In the genomic region with DNA sequence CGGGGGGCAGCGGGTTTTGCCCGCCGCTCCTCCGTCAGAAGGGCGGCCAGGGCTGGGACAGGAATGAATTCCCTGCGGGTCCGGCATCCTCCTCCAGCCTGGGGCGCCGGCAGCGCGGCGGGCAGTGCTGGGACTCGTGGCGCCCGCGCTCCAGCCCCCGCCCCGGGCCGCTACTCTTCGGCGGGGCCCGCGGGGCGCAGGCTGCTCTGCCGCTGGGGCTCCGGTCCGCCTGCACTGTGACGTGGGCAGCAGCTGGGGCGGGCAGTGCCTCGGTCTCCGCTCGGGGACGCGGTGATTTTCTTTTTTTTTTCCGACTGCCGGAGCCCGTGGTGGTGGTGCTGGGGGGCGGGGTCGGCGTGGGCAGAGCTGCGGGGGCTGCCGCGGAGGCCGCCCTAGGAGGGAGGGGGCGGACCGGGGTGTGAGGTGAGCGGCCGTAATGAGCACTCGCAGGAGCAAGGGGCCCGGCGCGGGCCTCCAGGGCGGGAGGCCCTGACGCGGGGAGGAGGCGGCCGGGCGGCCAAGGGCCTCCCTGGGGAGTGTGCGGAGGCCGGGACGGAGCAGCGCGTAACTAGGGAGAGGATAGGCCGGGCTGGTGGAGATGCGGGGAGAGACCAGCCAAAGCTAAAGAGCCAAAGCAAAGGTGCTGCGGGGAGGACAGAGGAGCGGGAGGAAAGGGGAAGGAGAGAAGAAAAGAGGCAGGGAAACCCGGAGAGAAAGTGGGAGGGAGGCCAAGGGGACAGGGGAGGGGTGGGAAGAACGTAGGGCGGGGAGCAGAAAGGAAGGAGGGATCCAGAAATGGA, we compare ENCODE assay signal across 8 cellular contexts.
DNase-seq lines count a peak whose midpoint lies in the region; ATAC-seq lines count a peak whose summit lies in the region.

No MANE protein-coding gene starts in this region.

- H3K4me1 Mint-ChIP-seq in activated CD4-positive, alpha-beta T cell treated with anti-CD3 and anti-CD28 coated beads, Interleukin-2, amount 10 ng/mL, durations not matched to agents 24 days and 14 days: peaks cover 21% of the 10 kb centered on the region

- no peak for ATAC-seq in HG03025 (IDR thresholded peaks at IDR 0.05; ENCODE audit: low FRiP score, unreplicated experiment)

- no peaks in the 10 kb centered on the region for H3K9me3 Mint-ChIP-seq in activated CD4-positive, alpha-beta T cell treated with anti-CD3 and anti-CD28 coated beads, Interleukin-2, amount 10 ng/mL, durations not matched to agents 24 days and 14 days

- no peaks in the 10 kb centered on the region for H3K36me3 Mint-ChIP-seq in activated CD4-positive, alpha-beta T cell treated with anti-CD3 and anti-CD28 coated beads, Interleukin-2, amount 10 ng/mL, durations not matched to agents 24 days and 14 days (ENCODE audit: low read depth)

- peaks cover 70% of the 10 kb centered on the region for H3K27me3 Mint-ChIP-seq in activated CD4-positive, alpha-beta T cell treated with anti-CD3 and anti-CD28 coated beads, Interleukin-2, amount 10 ng/mL, durations not matched to agents 24 days and 14 days

- intact Hi-C loops in activated CD4-positive, alpha-beta T cell treated with anti-CD3 and anti-CD28 coated beads, Interleukin-2, amount 10 ng/mL, durations not matched to agents 24 days and 14 days (cut with micrococcal nuclease): loop anchor here (1.0 to 10.0 kb wide), 3 partner anchors 73 to 334 kb away; a partner anchor contains a TSS

- peak; percentile 76 for DNase-seq in NCI-H82 (lab: John Stamatoyannopoulos, UW)
- DNase-seq in NCI-H82 treated with DMSO at 0.1 percent for 48 hours (lab: John Stamatoyannopoulos, UW; ENCODE audit: unreplicated experiment): no peak
- peak; percentile 43 for DNase-seq in NCI-H2107 (lab: John Stamatoyannopoulos, UW)
- DNase-seq in activated CD4-positive, alpha-beta T cell treated with anti-CD3 and anti-CD28 coated beads, Interleukin-2, amount 10 ng/mL, durations not matched to agents 24 days and 14 days: peak; percentile 80
- peak; percentile 56 for DNase-seq in dedifferentiated amniotic fluid mesenchymal stem cell (ENCODE audit: extremely low spot score)
- DNase-seq in kidney tubule cell (ENCODE audit: low spot score): peak; percentile 69
- peak in 3 of 4 experiments; percentile 8 to 28 (median 19) for DNase-seq in stimulated activated CD4-positive, alpha-beta T cell treated with anti-CD3 and anti-CD28 coated beads, Interleukin-1b, Interleukin-23, amount 100 ng/mL, for 24 hours (ENCODE audit: low read depth in 4 of 4, low spot score in 1 of 4)

- no peak overlapping the region for H3K27ac Mint-ChIP-seq in activated CD4-positive, alpha-beta T cell treated with anti-CD3 and anti-CD28 coated beads, Interleukin-2, amount 10 ng/mL, durations not matched to agents 24 days and 14 days

- peak overlapping the region; percentile 84 for H3K4me3 Mint-ChIP-seq in activated CD4-positive, alpha-beta T cell treated with anti-CD3 and anti-CD28 coated beads, Interleukin-2, amount 10 ng/mL, durations not matched to agents 24 days and 14 days
